Comparison of ENCODE assay signal across 21 cellular contexts in the genomic region with DNA sequence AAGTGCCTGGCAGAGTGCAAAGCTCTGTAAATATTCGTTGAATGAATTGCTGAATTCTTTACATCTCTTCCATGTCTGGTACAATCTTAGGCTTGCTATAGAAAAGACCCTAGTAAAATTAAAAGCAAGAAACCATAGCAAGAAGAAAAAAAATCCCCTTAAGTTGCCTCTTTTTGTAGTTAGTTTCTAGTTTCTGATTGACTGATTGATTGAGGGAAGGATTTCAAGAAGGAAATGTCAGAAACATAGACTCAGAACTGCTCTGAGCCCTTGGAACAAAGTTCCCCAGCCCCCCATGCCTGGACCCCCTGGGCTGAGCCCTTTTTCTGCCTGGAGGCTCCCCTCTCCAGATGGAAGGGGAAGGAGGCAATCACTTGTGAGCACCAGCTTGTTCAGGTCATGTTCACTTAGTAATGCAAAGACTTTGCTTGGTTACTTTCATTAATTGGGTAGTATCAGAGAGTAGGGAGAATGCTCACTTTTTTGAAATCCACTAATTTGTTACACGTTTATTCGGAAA. TPM values are rescaled to one million over a fixed set of nuclear protein-coding genes. Genes with fewer than 3 reads are reported as not detected.
DNase-seq lines count a peak whose midpoint lies in the region; ATAC-seq and TF ChIP-seq lines count a peak whose summit lies in the region.
"Had no signal": no experiment of that assay in that cellular context is flagged by ENCODE, and none has a peak within 500 bp of the region (broad histone marks: within the 10 kb centered on the region; RNA-seq: fewer than 3 reads in every experiment).

No MANE protein-coding gene starts in this region.

- H3K27ac ChIP-seq in CD4-positive, alpha-beta T cell (ENCODE audit: low read depth, low read length) = no peak overlapping the region
- no peak overlapping the region for H3K27ac ChIP-seq in spleen
- H3K27ac ChIP-seq: gastrocnemius medialis, parathyroid adenoma had no signal

- no peaks in the 10 kb centered on the region for H3K27me3 ChIP-seq in CD4-positive, alpha-beta T cell (ENCODE audit: control insufficient read depth, insufficient read depth, low read length)
- no peaks in the 10 kb centered on the region for H3K27me3 ChIP-seq in spleen (replicated peaks in 1 of 7)
- H3K27me3 ChIP-seq: gastrocnemius medialis had no signal

- peaks cover 3 to 73% (median 42%) of the 10 kb centered on the region in 6 donors for H3K4me1 ChIP-seq in spleen
- H3K4me1 ChIP-seq: gastrocnemius medialis, parathyroid adenoma had no signal

- TF ChIP-seq POLR2A in spleen (IDR thresholded peaks at IDR 0.05) = no peak

- peaks cover 55% of the 10 kb centered on the region for H3K4me1 Mint-ChIP-seq in CD4-positive, alpha-beta T cell (ENCODE audit: low read depth)
- H3K4me1 Mint-ChIP-seq in activated CD4-positive, alpha-beta memory T cell treated with anti-CD3 and anti-CD28 coated beads for 36 hours (ENCODE audit: low read depth) = peaks cover 88% of the 10 kb centered on the region
- H3K4me1 Mint-ChIP-seq in dendritic cell treated with granulocyte-macrophage colony-stimulating factor and Interleukin-4, amounts not matched to agents 40 ng/mL and 50 ng/mL, for 4 days (ENCODE audit: low read depth) = peaks cover 62% of the 10 kb centered on the region

- peaks cover 51% of the 10 kb centered on the region for H3K36me3 Mint-ChIP-seq in CD4-positive, alpha-beta T cell (ENCODE audit: low read depth)
- H3K36me3 Mint-ChIP-seq in activated CD4-positive, alpha-beta memory T cell treated with anti-CD3 and anti-CD28 coated beads for 36 hours = peaks cover 32% of the 10 kb centered on the region
- H3K36me3 Mint-ChIP-seq in dendritic cell treated with granulocyte-macrophage colony-stimulating factor and Interleukin-4, amounts not matched to agents 40 ng/mL and 50 ng/mL, for 4 days (ENCODE audit: low read depth) = peaks cover 61% of the 10 kb centered on the region
- H3K36me3 Mint-ChIP-seq: type B pancreatic cell, WTC11 had no signal

- POLR2A ChIA-PET in CD4-positive, alpha-beta T cell (lab: Charles Lee) = interaction anchor here (2.7 kb wide), 1 partner anchor 42 kb away, joined by 6 read pairs; the partner anchor contains the start of gene LAMTOR3
- POLR2A ChIA-PET in activated CD4-positive, alpha-beta memory T cell treated with anti-CD3 and anti-CD28 coated beads for 36 hours (lab: Charles Lee) = interaction anchor here (1.0 to 2.8 kb wide), 5 partner anchors 9 to 95 kb away, joined by 3 to 13 read pairs (median 4); partner anchors contain the start of genes DAPP1 and DNAJB14

- H3K27me3 Mint-ChIP-seq in CD4-positive, alpha-beta T cell = no peaks in the 10 kb centered on the region
- no peaks in the 10 kb centered on the region for H3K27me3 Mint-ChIP-seq in activated CD4-positive, alpha-beta memory T cell treated with anti-CD3 and anti-CD28 coated beads for 36 hours
- H3K27me3 Mint-ChIP-seq in dendritic cell treated with granulocyte-macrophage colony-stimulating factor and Interleukin-4, amounts not matched to agents 40 ng/mL and 50 ng/mL, for 4 days = no peaks in the 10 kb centered on the region
- H3K27me3 Mint-ChIP-seq: naive B cell, type B pancreatic cell had no signal

- H3K9me3 ChIP-seq in CD4-positive, alpha-beta T cell (ENCODE audit: control insufficient read depth, low read length) = no peaks in the 10 kb centered on the region
- H3K9me3 ChIP-seq in spleen = no peaks in the 10 kb centered on the region
- H3K9me3 ChIP-seq: gastrocnemius medialis had no signal

- no peak overlapping the region for H3K4me3 ChIP-seq in spleen
- H3K4me3 ChIP-seq: gastrocnemius medialis had no signal

- CTCF ChIA-PET in CD4-positive, alpha-beta T cell (lab: Charles Lee) = interaction anchor here (1.2 kb wide), 1 partner anchor 43 kb away, joined by 4 read pairs; no protein-coding TSS in a partner anchor
- CTCF ChIA-PET in activated CD4-positive, alpha-beta memory T cell treated with anti-CD3 and anti-CD28 coated beads for 36 hours (lab: Charles Lee) = interaction anchor here (1.0 to 2.5 kb wide), 2 partner anchors 9 to 41 kb away, joined by 3 to 10 read pairs; no protein-coding TSS in a partner anchor

- H3K9me3 Mint-ChIP-seq in CD4-positive, alpha-beta T cell = no peaks in the 10 kb centered on the region
- H3K9me3 Mint-ChIP-seq in activated CD4-positive, alpha-beta memory T cell treated with anti-CD3 and anti-CD28 coated beads for 36 hours = no peaks in the 10 kb centered on the region
- H3K9me3 Mint-ChIP-seq in dendritic cell treated with granulocyte-macrophage colony-stimulating factor and Interleukin-4, amounts not matched to agents 40 ng/mL and 50 ng/mL, for 4 days = no peaks in the 10 kb centered on the region
- H3K9me3 Mint-ChIP-seq: naive B cell, type B pancreatic cell had no signal

- H3K4me3 Mint-ChIP-seq in CD4-positive, alpha-beta T cell = no peak overlapping the region
- H3K4me3 Mint-ChIP-seq in activated CD4-positive, alpha-beta memory T cell treated with anti-CD3 and anti-CD28 coated beads for 36 hours = peak overlapping the region; percentile 55
- no peak overlapping the region for H3K4me3 Mint-ChIP-seq in dendritic cell treated with granulocyte-macrophage colony-stimulating factor and Interleukin-4, amounts not matched to agents 40 ng/mL and 50 ng/mL, for 4 days
- H3K4me3 Mint-ChIP-seq: naive B cell, type B pancreatic cell, WTC11 had no signal

- intact Hi-C loops in CD4-positive, alpha-beta T cell (cut with DNase I, micrococcal nuclease) = no loop called here
- intact Hi-C loops in activated CD4-positive, alpha-beta memory T cell treated with anti-CD3 and anti-CD28 coated beads for 36 hours (cut with micrococcal nuclease) = loop anchor here (5.0 to 10.0 kb wide), 6 partner anchors 800 to 1567 kb away; no protein-coding TSS in a partner anchor
- intact Hi-C loops in dendritic cell treated with granulocyte-macrophage colony-stimulating factor and Interleukin-4, amounts not matched to agents 40 ng/mL and 50 ng/mL, for 4 days (cut with micrococcal nuclease) = no loop called here
- intact Hi-C loops in spleen (cut with DNase I; ENCODE audit: low total_unique reads) = no loop called here

- no peak for ATAC-seq in CD4-positive, alpha-beta T cell (ENCODE audit: poor library complexity)
- ATAC-seq: esophagus mucosa, gastrocnemius medialis, sciatic nerve, WTC11 had no signal

- no peak for DNase-seq in CD4-positive, alpha-beta T cell
- DNase-seq in GM10266 (ENCODE audit: extremely low spot score) (peak; percentile 7), DMS53 treated with DMSO at 0.1 percent for 48 hours (lab: John Stamatoyannopoulos, UW; ENCODE audit: unreplicated experiment) (no peak), SW 1271 (lab: John Stamatoyannopoulos, UW) (no peak), spleen (no peak)
- peak; percentile 33 for DNase-seq in activated CD4-positive, alpha-beta memory T cell treated with anti-CD3 and anti-CD28 coated beads for 36 hours
- DNase-seq: caudate nucleus; gastrocnemius medialis; Kasumi-1; kidney glomerular epithelial cell; naive B cell; NCI-H1048; stimulated activated naive CD4-positive, alpha-beta T cell had no signal

- H3K36me3 ChIP-seq in spleen = peaks cover 0 to 30% (median 0%) of the 10 kb centered on the region in 6 donors
- H3K36me3 ChIP-seq: gastrocnemius medialis had no signal

- H3K27ac Mint-ChIP-seq in CD4-positive, alpha-beta T cell = peak overlapping the region; percentile 85
- peak overlapping the region; percentile 97 for H3K27ac Mint-ChIP-seq in activated CD4-positive, alpha-beta memory T cell treated with anti-CD3 and anti-CD28 coated beads for 36 hours
- H3K27ac Mint-ChIP-seq in dendritic cell treated with granulocyte-macrophage colony-stimulating factor and Interleukin-4, amounts not matched to agents 40 ng/mL and 50 ng/mL, for 4 days = peak overlapping the region; percentile 5
- H3K27ac Mint-ChIP-seq: type B pancreatic cell, WTC11 had no signal

- WGBS in spleen, 5 donors = 80 to 90% (median 80%) methylated on average over 3 of the region's 3 CpGs

- TF ChIP-seq CTCF in CD4-positive, alpha-beta T cell (IDR thresholded peaks at IDR 0.05) = no peak
- TF ChIP-seq CTCF in GM10266 (IDR thresholded peaks at IDR 0.05; ENCODE audit: control insufficient read depth, insufficient read depth, low read depth, missing control alignments) (no peak), spleen (IDR thresholded peaks at IDR 0.05 in 8 of 11, conservative IDR thresholded peaks at IDR 0.05 in 3 of 11) (no peak)

RNA-seq across cellular contexts. Expression of gene DAPP1, which starts 35.6 kb away (rescaled TPM):
- total RNA-seq in CD4-positive, alpha-beta T cell = 1 to 10 TPM; 8.3 to 9.1 TPM
- 10 to 100 TPM; 23.6 TPM for total RNA-seq in activated CD4-positive, alpha-beta memory T cell treated with anti-CD3 and anti-CD28 coated beads for 36 hours
- total RNA-seq in spleen = 10 to 100 TPM; 32.2 to 49.4 (median 40.3) TPM
- polyA plus RNA-seq in spleen = 10 to 100 TPM; 20.0 to 27.5 (median 22.5) TPM
- total RNA-seq: G401, SK-MEL-5, WTC11 had no signal

RNA-seq across cellular contexts. Expression of gene LAMTOR3, which starts 42.0 kb away (rescaled TPM):
- 10 to 100 TPM; 32.0 to 32.8 TPM for total RNA-seq in CD4-positive, alpha-beta T cell
- total RNA-seq in activated CD4-positive, alpha-beta memory T cell treated with anti-CD3 and anti-CD28 coated beads for 36 hours = 10 to 100 TPM; 21.8 to 26.1 TPM
- total RNA-seq in spleen = 10 to 100 TPM; 22.4 to 50.1 (median 34.8) TPM
- polyA plus RNA-seq in spleen = 10 to 100 TPM; 28.6 to 52.6 (median 43.8) TPM

Comparison
In these comparisons a context has a peak if more than half of its experiments do, and no peak if none do; other contexts are left out.
1. DNase-seq: peak in GM10266 (single experiment) and activated CD4-positive, alpha-beta memory T cell treated with anti-CD3 and anti-CD28 coated beads for 36 hours (single experiment); none in CD4-positive, alpha-beta T cell (0 of 10), DMS53 treated with DMSO at 0.1 percent for 48 hours (single experiment), SW 1271 (0 of 2) and spleen (single experiment).
2. H3K27ac Mint-ChIP-seq: peak in every context shown above with its lines; median percentile 97 in activated CD4-positive, alpha-beta memory T cell treated with anti-CD3 and anti-CD28 coated beads for 36 hours; 85 in CD4-positive, alpha-beta T cell; 5 in dendritic cell treated with granulocyte-macrophage colony-stimulating factor and Interleukin-4, amounts not matched to agents 40 ng/mL and 50 ng/mL, for 4 days.